Comparison of ENCODE assay signal across 1 cellular context in the genomic region with DNA sequence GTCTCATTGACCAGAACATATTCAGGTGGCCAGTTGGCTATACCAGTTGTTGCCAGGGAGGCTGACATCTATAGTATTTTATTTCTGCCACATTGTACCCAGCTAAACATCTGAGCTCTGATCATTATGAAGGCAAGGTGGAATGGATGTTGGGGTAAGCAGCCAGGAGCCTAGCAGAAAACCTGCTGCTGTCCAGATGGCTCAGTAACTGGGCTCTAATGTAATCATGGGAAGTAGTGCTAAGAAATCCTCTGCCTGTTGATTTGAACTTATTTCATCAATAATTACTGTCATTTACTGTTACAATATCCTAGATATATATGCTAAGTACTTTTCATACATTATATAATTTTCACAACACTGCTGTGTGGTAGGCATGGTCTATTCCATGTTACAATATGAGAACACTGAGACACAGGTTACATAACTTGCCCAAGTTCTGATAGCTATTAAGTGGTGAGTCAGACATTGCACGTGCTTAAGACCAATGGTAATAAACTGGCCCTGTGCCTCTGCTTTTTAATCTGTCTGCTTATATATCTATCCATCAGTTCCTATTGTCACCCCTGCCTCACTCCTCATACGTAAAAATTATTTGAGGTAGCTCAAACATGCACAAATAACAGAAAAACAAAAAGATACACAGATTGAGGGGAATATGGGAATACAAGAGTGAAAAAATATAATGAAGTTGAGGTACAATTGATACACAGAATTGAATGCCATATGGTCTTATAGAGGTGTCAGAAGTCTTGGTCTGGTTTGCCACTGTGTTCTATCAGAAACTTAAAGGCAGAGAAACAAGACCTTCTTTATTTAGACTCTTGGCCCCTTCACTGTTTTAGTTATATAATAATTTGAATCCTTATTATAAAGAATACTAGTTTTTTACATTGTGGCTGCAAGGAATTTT.
TF ChIP-seq lines count a peak whose summit lies in the region.

No MANE protein-coding gene starts in this region.

TF ChIP-seq in SK-N-SH treated with all-trans-retinoic acid at 6 μM for 48 hours, 23 proteins besides CTCF, POLR2A, EP300 and RAD21 (continued from another document):
- TF ChIP-seq, protein P1, sequence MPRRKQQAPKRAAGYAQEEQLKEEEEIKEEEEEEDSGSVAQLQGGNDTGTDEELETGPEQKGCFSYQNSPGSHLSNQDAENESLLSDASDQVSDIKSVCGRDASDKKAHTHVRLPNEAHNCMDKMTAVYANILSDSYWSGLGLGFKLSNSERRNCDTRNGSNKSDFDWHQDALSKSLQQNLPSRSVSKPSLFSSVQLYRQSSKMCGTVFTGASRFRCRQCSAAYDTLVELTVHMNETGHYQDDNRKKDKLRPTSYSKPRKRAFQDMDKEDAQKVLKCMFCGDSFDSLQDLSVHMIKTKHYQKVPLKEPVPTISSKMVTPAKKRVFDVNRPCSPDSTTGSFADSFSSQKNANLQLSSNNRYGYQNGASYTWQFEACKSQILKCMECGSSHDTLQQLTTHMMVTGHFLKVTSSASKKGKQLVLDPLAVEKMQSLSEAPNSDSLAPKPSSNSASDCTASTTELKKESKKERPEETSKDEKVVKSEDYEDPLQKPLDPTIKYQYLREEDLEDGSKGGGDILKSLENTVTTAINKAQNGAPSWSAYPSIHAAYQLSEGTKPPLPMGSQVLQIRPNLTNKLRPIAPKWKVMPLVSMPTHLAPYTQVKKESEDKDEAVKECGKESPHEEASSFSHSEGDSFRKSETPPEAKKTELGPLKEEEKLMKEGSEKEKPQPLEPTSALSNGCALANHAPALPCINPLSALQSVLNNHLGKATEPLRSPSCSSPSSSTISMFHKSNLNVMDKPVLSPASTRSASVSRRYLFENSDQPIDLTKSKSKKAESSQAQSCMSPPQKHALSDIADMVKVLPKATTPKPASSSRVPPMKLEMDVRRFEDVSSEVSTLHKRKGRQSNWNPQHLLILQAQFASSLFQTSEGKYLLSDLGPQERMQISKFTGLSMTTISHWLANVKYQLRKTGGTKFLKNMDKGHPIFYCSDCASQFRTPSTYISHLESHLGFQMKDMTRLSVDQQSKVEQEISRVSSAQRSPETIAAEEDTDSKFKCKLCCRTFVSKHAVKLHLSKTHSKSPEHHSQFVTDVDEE (CRISPR knock-in tag; IDR thresholded peaks at IDR 0.05), result 0 out of 2 replicates have a peak, but pooled peaks have one; percentile 19
- TF ChIP-seq PPARA (CRISPR knock-in tag; IDR thresholded peaks at IDR 0.05; ENCODE audit: borderline replicate concordance), result no peak
- TF ChIP-seq, protein P2, sequence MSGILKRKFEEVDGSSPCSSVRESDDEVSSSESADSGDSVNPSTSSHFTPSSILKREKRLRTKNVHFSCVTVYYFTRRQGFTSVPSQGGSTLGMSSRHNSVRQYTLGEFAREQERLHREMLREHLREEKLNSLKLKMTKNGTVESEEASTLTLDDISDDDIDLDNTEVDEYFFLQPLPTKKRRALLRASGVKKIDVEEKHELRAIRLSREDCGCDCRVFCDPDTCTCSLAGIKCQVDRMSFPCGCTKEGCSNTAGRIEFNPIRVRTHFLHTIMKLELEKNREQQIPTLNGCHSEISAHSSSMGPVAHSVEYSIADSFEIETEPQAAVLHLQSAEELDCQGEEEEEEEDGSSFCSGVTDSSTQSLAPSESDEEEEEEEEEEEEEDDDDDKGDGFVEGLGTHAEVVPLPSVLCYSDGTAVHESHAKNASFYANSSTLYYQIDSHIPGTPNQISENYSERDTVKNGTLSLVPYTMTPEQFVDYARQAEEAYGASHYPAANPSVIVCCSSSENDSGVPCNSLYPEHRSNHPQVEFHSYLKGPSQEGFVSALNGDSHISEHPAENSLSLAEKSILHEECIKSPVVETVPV (CRISPR knock-in tag; IDR thresholded peaks at IDR 0.05), result no peak
- TF ChIP-seq OSR1 (CRISPR knock-in tag; IDR thresholded peaks at IDR 0.05), result no peak
- no peak for TF ChIP-seq RARB (CRISPR knock-in tag; IDR thresholded peaks at IDR 0.05)
- no peak for TF ChIP-seq ZFP30 (CRISPR knock-in tag; IDR thresholded peaks at IDR 0.05)
